9 cellular contexts compared by ENCODE assay signal in genomic region chr1:3652538-3653285, GRCh38. TPM values are rescaled to one million over a fixed set of nuclear protein-coding genes. Genes with fewer than 3 reads are reported as not detected.
DNase-seq lines count a peak whose midpoint lies in the region; ATAC-seq and TF ChIP-seq lines count a peak whose summit lies in the region.
"Had no signal": no experiment of that assay in that cellular context is flagged by ENCODE, and none has a peak within 500 bp of the region (broad histone marks: within the 10 kb centered on the region; RNA-seq: fewer than 3 reads in every experiment).

No MANE protein-coding gene starts in this region.

- H3K9me3 Mint-ChIP-seq in MCF 10A (ENCODE audit: unreplicated experiment) (no peaks in the 10 kb centered on the region), type B pancreatic cell (no peaks in the 10 kb centered on the region)

- DNase-seq in T47D (ENCODE audit: low read depth in 1 of 2, low spot score in 1 of 2) = peak; percentile 41 to 52
- DNase-seq in MCF 10A (ENCODE audit: unreplicated experiment) = no peak
- DNase-seq in NCI-H2196 (lab: John Stamatoyannopoulos, UW; ENCODE audit: unreplicated experiment) = peak; percentile 51
- DNase-seq in iPS DF 6.9 (ENCODE audit: low read depth, low spot score) = no peak
- DNase-seq in type B pancreatic cell (ENCODE audit: extremely low spot score, unreplicated experiment) = no peak
- DNase-seq in UCSD-AML1 (lab: John Stamatoyannopoulos, UW; ENCODE audit: unreplicated experiment) = no peak
- DNase-seq: NCI-H2029 treated with DMSO at 0.1 percent for 48 hours had no signal

- in situ Hi-C loops in T47D (cut with HindIII; ENCODE audit: low pct_unique_long_range_greater_than_20kb, low sequenced_read_pairs) = no loop called here

- no peak overlapping the region for H3K27ac ChIP-seq in iPS DF 6.9 (ENCODE audit: low read length)

- H3K4me1 ChIP-seq in iPS DF 6.9 (ENCODE audit: control insufficient read depth, insufficient read depth, low read length) = peaks cover 5% of the 10 kb centered on the region; the same call in 1 of the 2 replicates

- peak overlapping the region; percentile 57 for H3K4me3 ChIP-seq in iPS DF 6.9 (ENCODE audit: low read length)

- POLR2A ChIA-PET in MCF 10A (lab: Yijun Ruan, JAX) = interaction anchor here (1.3 to 1.5 kb wide), 2 partner anchors 16 to 65 kb away, joined by 4 to 5 read pairs; no protein-coding TSS in a partner anchor

- WGBS in iPS DF 6.9 (ENCODE audit: insufficient coverage, insufficient read length) = no CpG with 5 or more reads among the region's 70 CpGs

- no peaks in the 10 kb centered on the region for H3K9me3 ChIP-seq in iPS DF 6.9 (ENCODE audit: control insufficient read depth, insufficient read depth, low read length)

- no peaks in the 10 kb centered on the region for H3K27me3 Mint-ChIP-seq in MCF 10A (ENCODE audit: insufficient read depth, unreplicated experiment)
- H3K27me3 Mint-ChIP-seq in type B pancreatic cell = peaks cover 62% of the 10 kb centered on the region

- H3K27ac Mint-ChIP-seq in MCF 10A (ENCODE audit: low read depth, unreplicated experiment) (no peak overlapping the region), type B pancreatic cell (no peak overlapping the region)

- BruUV-seq in MCF 10A (replicated peaks; lab: Mats Ljungman, UMichigan) = no TSS peak

- H3K4me1 Mint-ChIP-seq in MCF 10A (ENCODE audit: insufficient read depth, unreplicated experiment) (peaks cover 7% of the 10 kb centered on the region), type B pancreatic cell (ENCODE audit: unreplicated experiment) (peaks cover 8% of the 10 kb centered on the region)

- peaks cover 2% of the 10 kb centered on the region for H3K36me3 Mint-ChIP-seq in MCF 10A (ENCODE audit: insufficient read depth, unreplicated experiment)
- no peaks in the 10 kb centered on the region for H3K36me3 Mint-ChIP-seq in type B pancreatic cell

- intact Hi-C loops in MCF 10A (cut with micrococcal nuclease) = no loop called here

- ATAC-seq in HG03139 (IDR thresholded peaks at IDR 0.05; ENCODE audit: unreplicated experiment) = no peak
- no peak for ATAC-seq in HG03280 (IDR thresholded peaks at IDR 0.05; ENCODE audit: unreplicated experiment)

- peaks cover 43% of the 10 kb centered on the region for H3K27me3 ChIP-seq in iPS DF 6.9 (ENCODE audit: control insufficient read depth, insufficient read depth, low read length)

- TF ChIP-seq CTCF in MCF 10A (IDR thresholded peaks at IDR 0.05; ENCODE audit: unreplicated experiment) (no peak), type B pancreatic cell (conservative IDR thresholded peaks at IDR 0.05) (no peak)

- H3K4me3 Mint-ChIP-seq in MCF 10A (ENCODE audit: unreplicated experiment) (no peak overlapping the region), type B pancreatic cell (peak overlapping the region; percentile 57)

- CTCF ChIA-PET in MCF 10A (lab: Yijun Ruan, JAX) = interaction anchor here (0.5 to 3.2 kb wide), 8 partner anchors 11 to 206 kb away, joined by 3 to 12 read pairs (median 3); no protein-coding TSS in a partner anchor

- H3K36me3 ChIP-seq in iPS DF 6.9 (ENCODE audit: control insufficient read depth, insufficient read depth, low read length) = no peaks in the 10 kb centered on the region

RNA-seq across cellular contexts. Expression of gene TP73, which starts 0.4 kb away (rescaled TPM):
- total RNA-seq in MCF 10A (2022) (0.37 and 0.82 TPM in 2 replicates), type B pancreatic cell (ENCODE audit: low replicate concordance) (1.6 TPM in 2 replicates)

RNA-seq across cellular contexts. Expression of gene WRAP73, which starts 2.8 kb away (rescaled TPM):
- total RNA-seq in MCF 10A (2022) (25.3 and 29.8 TPM in 2 replicates), type B pancreatic cell (ENCODE audit: low replicate concordance) (22.5 and 26.7 TPM in 2 replicates)

RNA-seq across cellular contexts. Expression of gene TPRG1L, which starts 27.9 kb away (rescaled TPM):
- 21.9 and 29.7 TPM in 2 replicates for total RNA-seq in MCF 10A (2022)
- 26.6 and 56.6 TPM in 2 replicates for total RNA-seq in type B pancreatic cell (ENCODE audit: low replicate concordance)

RNA-seq across cellular contexts. Expression of gene MEGF6, which starts 41.4 kb away (rescaled TPM):
- total RNA-seq in MCF 10A (2022) (12.9 and 14.3 TPM in 2 replicates), type B pancreatic cell (ENCODE audit: low replicate concordance) (26.7 and 61.7 TPM in 2 replicates)

Comparison
In these comparisons a context has a peak if more than half of its experiments do, and no peak if none do; other contexts are left out.
1. DNase-seq: peak in T47D (2 of 2) and NCI-H2196 (single experiment); none in MCF 10A (single experiment), iPS DF 6.9 (single experiment), type B pancreatic cell (single experiment) and UCSD-AML1 (single experiment).